Comparison of ENCODE assay signal across 15 cellular contexts in genomic region chr10:127408733-127409132, GRCh38.
"Had no signal": no experiment of that assay in that cellular context is flagged by ENCODE, and none has a peak within 500 bp of the region (broad histone marks: within the 10 kb centered on the region; RNA-seq: fewer than 3 reads in every experiment).

No MANE protein-coding gene starts in this region.

- H3K27ac ChIP-seq: dorsolateral prefrontal cortex, gastrocnemius medialis, heart right ventricle, WERI-Rb-1 had no signal

- H3K9me3 ChIP-seq: gastrocnemius medialis, heart right ventricle, mucosa of descending colon had no signal

- H3K4me3 ChIP-seq: dorsolateral prefrontal cortex, gastrocnemius medialis, heart right ventricle, mucosa of descending colon had no signal

- ATAC-seq: esophagus mucosa; gastrocnemius medialis; heart right ventricle; left colon; mucosa of descending colon; naive thymus-derived CD4-positive, alpha-beta T cell; stimulated activated effector memory CD8-positive, alpha-beta T cell treated with anti-CD3 and anti-CD28 coated beads, Interleukin-12 subunit alpha, Interleukin-12 subunit beta, amount 100 ng/mL, for 72 hours had no signal

- H3K27me3 ChIP-seq: dorsolateral prefrontal cortex, gastrocnemius medialis, heart right ventricle had no signal

- H3K4me1 ChIP-seq: gastrocnemius medialis, heart right ventricle had no signal

- H3K36me3 ChIP-seq: gastrocnemius medialis, WERI-Rb-1 had no signal

- DNase-seq: activated CD4-positive, alpha-beta T cell treated with anti-CD3 and anti-CD28 coated beads, Interleukin-2, amount 50 U/mL, for 48 hours; activated naive CD4-positive, alpha-beta T cell treated with anti-CD3 and anti-CD28 coated beads, Interleukin-2, amount 10 ng/mL, durations not matched to agents 7 days and 5 days; activated T-cell treated with anti-CD3 and anti-CD28 coated beads, Interleukin-2, amount 50 U/mL, for 1 hour; dorsolateral prefrontal cortex; gastrocnemius medialis; heart right ventricle; left colon; mammary epithelial cell; mucosa of descending colon; naive thymus-derived CD4-positive, alpha-beta T cell; stimulated activated CD4-positive, alpha-beta T cell treated with anti-CD3 and anti-CD28 coated beads, Interleukin-12 subunit alpha, Interleukin-12 subunit beta, amount 100 ng/mL, for 4 hours; stimulated activated CD4-positive, alpha-beta T cell treated with anti-CD3 and anti-CD28 coated beads, Interleukin-2, amount 100 ng/mL, for 24 hours; WERI-Rb-1 had no signal
